Comparison of ENCODE assay signal across 31 cellular contexts in the genomic region with DNA sequence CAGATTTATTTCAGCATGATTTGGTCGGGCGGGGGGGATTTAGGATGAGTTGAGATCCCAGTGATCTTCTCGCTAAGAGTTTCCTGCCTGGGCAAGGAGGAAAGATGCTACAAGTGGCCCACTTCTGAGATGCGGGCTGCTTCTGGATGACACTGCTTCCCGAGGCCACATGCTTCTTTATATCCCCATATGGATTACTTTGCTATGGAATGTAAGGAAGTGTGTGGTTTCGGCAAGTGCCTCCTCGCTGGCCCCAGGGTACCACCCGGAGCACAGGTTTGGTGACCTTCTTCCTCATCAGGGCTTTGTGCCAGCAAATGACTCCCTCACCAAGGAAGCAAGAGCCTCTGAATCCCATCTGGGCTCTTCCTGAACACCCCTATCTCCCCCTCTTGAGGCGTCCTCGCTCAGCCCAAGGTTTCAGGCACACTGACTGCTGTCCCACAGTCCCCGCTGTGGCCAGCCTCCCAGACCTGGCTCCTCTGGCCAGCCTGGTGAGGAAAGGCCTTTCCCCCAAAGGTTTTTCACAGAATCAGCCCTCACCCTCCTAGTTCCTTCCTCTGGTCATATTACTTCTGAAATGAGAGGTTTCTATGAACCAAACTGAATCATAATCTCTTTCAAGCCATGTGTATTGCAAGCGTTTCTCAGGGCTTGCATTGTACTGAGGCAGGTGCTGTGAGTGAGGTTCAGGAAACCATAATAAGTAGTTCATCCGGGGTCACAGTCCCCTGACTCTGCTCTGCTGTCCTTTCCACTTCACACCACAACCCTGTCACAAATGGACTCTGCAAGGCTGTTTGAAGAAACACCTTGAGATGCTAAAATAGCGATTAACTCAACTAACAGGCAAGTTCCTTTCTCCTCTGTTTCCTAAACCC. TPM values are rescaled to one million over a fixed set of nuclear protein-coding genes. Genes with fewer than 3 reads are reported as not detected.
DNase-seq lines count a peak whose midpoint lies in the region; ATAC-seq lines count a peak whose summit lies in the region.
"Had no signal": no experiment of that assay in that cellular context is flagged by ENCODE, and none has a peak within 500 bp of the region (broad histone marks: within the 10 kb centered on the region; RNA-seq: fewer than 3 reads in every experiment).

No MANE protein-coding gene starts in this region.

- H3K4me3 Mint-ChIP-seq in activated CD4-positive, alpha-beta T cell treated with anti-CD3 and anti-CD28 coated beads for 36 hours, result no peak overlapping the region
- peak overlapping the region; percentile 7 for H3K4me3 Mint-ChIP-seq in stimulated activated effector memory CD8-positive, alpha-beta T cell treated with anti-CD3 and anti-CD28 coated beads, Interleukin-12 subunit alpha, Interleukin-12 subunit beta, amount 100 ng/mL, for 72 hours
- H3K4me3 Mint-ChIP-seq: CD4-positive, alpha-beta T cell; stimulated activated naive CD8-positive, alpha-beta T cell treated with anti-CD3 and anti-CD28 coated beads, Interleukin-15, Interleukin-2, amounts not matched to agents 100 ng/mL and 50 ng/mL, for 24 hours; T-helper 1 cell treated with Interleukin-12 subunit alpha and Interleukin-12 subunit beta and Interleukin-4 antibody, amounts not matched to agents 30 μg/mL and 1 μg/mL, for 36 hours had no signal

- CTCF ChIA-PET in activated CD4-positive, alpha-beta T cell treated with anti-CD3 and anti-CD28 coated beads for 36 hours (lab: Charles Lee), result interaction anchor here (0.7 kb wide), 1 partner anchor 81 kb away, joined by 3 read pairs; no protein-coding TSS in a partner anchor

- DNase-seq in activated CD4-positive, alpha-beta T cell treated with anti-CD3 and anti-CD28 coated beads for 36 hours, result no peak
- DNase-seq in activated CD4-positive, alpha-beta T cell treated with anti-CD3 and anti-CD28 coated beads, Interleukin-2, amount 50 U/mL, for 4 hours, result no peak
- DNase-seq in SJCRH30, result no peak
- no peak for DNase-seq in stimulated activated effector memory CD8-positive, alpha-beta T cell treated with anti-CD3 and anti-CD28 coated beads, Interleukin-12 subunit alpha, Interleukin-12 subunit beta, amount 100 ng/mL, for 72 hours (ENCODE audit: low spot score in 2 of 2)
- DNase-seq in DMS79 (lab: John Stamatoyannopoulos, UW), result no peak
- DNase-seq: 8988T; activated CD4-positive, alpha-beta T cell treated with anti-CD3 and anti-CD28 coated beads for 4 hours; activated naive CD4-positive, alpha-beta T cell treated with anti-CD3 and anti-CD28 coated beads, Interleukin-2, amount 50 U/mL, for 16 hours; caudate nucleus; CD4-positive, alpha-beta T cell; dermis blood vessel endothelial cell; DMS 273 treated with DMSO at 0.1 percent for 48 hours; KG1; left ventricle myocardium superior; midbrain; NCI-H1436; NCI-H510A; stimulated activated CD4-positive, alpha-beta T cell treated with anti-CD3 and anti-CD28 coated beads, Interleukin-12 subunit alpha, Interleukin-12 subunit beta, amount 100 ng/mL, for 4 hours; stimulated activated CD4-positive, alpha-beta T cell treated with anti-CD3 and anti-CD28 coated beads, Interleukin-4, amount 100 ng/mL, for 24 hours; thyroid gland had no signal

- no peaks in the 10 kb centered on the region for H3K9me3 Mint-ChIP-seq in activated CD4-positive, alpha-beta T cell treated with anti-CD3 and anti-CD28 coated beads for 36 hours (ENCODE audit: low read depth)
- no peaks in the 10 kb centered on the region for H3K9me3 Mint-ChIP-seq in stimulated activated effector memory CD8-positive, alpha-beta T cell treated with anti-CD3 and anti-CD28 coated beads, Interleukin-12 subunit alpha, Interleukin-12 subunit beta, amount 100 ng/mL, for 72 hours
- H3K9me3 Mint-ChIP-seq: CD4-positive, alpha-beta T cell; stimulated activated naive CD8-positive, alpha-beta T cell treated with anti-CD3 and anti-CD28 coated beads, Interleukin-15, Interleukin-2, amounts not matched to agents 100 ng/mL and 50 ng/mL, for 24 hours; T-helper 1 cell treated with Interleukin-12 subunit alpha and Interleukin-12 subunit beta and Interleukin-4 antibody, amounts not matched to agents 30 μg/mL and 1 μg/mL, for 36 hours had no signal

- H3K36me3 ChIP-seq in SJCRH30, result peaks cover 75% of the 10 kb centered on the region
- H3K36me3 ChIP-seq: ascending aorta, pancreas, thyroid gland had no signal

- peak; percentile 82 for ATAC-seq in activated CD4-positive, alpha-beta T cell treated with anti-CD3 and anti-CD28 coated beads for 36 hours
- ATAC-seq in HG02870 (IDR thresholded peaks at IDR 0.05; ENCODE audit: unreplicated experiment) (peak; percentile 79), HG02798 (IDR thresholded peaks at IDR 0.05; ENCODE audit: poor library complexity, unreplicated experiment) (no peak), GM19467 (IDR thresholded peaks at IDR 0.05; ENCODE audit: unreplicated experiment) (no peak)
- ATAC-seq in stimulated activated effector memory CD8-positive, alpha-beta T cell treated with anti-CD3 and anti-CD28 coated beads, Interleukin-12 subunit alpha, Interleukin-12 subunit beta, amount 100 ng/mL, for 72 hours, result peak; percentile 92
- ATAC-seq: HCT116, left ventricle myocardium superior, pancreas, right cardiac atrium had no signal

- no peaks in the 10 kb centered on the region for H3K27me3 ChIP-seq in SJCRH30
- H3K27me3 ChIP-seq: ascending aorta, pancreas, thyroid gland had no signal

- intact Hi-C loops in activated CD4-positive, alpha-beta T cell treated with anti-CD3 and anti-CD28 coated beads for 36 hours (cut with DNase I, micrococcal nuclease), result no loop called here

- peak overlapping the region; percentile 17 for H3K27ac Mint-ChIP-seq in activated CD4-positive, alpha-beta T cell treated with anti-CD3 and anti-CD28 coated beads for 36 hours
- H3K27ac Mint-ChIP-seq in stimulated activated effector memory CD8-positive, alpha-beta T cell treated with anti-CD3 and anti-CD28 coated beads, Interleukin-12 subunit alpha, Interleukin-12 subunit beta, amount 100 ng/mL, for 72 hours, result peak overlapping the region; percentile 69
- H3K27ac Mint-ChIP-seq: CD4-positive, alpha-beta T cell; stimulated activated naive CD8-positive, alpha-beta T cell treated with anti-CD3 and anti-CD28 coated beads, Interleukin-15, Interleukin-2, amounts not matched to agents 100 ng/mL and 50 ng/mL, for 24 hours; T-helper 1 cell treated with Interleukin-12 subunit alpha and Interleukin-12 subunit beta and Interleukin-4 antibody, amounts not matched to agents 30 μg/mL and 1 μg/mL, for 36 hours had no signal

- POLR2A ChIA-PET in activated CD4-positive, alpha-beta T cell treated with anti-CD3 and anti-CD28 coated beads for 36 hours (lab: Charles Lee), result no interaction called here

- peak overlapping the region; percentile 87 for H3K27ac ChIP-seq in SJCRH30
- H3K27ac ChIP-seq: ascending aorta, pancreas, thyroid gland had no signal

- H3K36me3 Mint-ChIP-seq in activated CD4-positive, alpha-beta T cell treated with anti-CD3 and anti-CD28 coated beads for 36 hours (ENCODE audit: low read depth), result no peaks in the 10 kb centered on the region
- H3K36me3 Mint-ChIP-seq in stimulated activated effector memory CD8-positive, alpha-beta T cell treated with anti-CD3 and anti-CD28 coated beads, Interleukin-12 subunit alpha, Interleukin-12 subunit beta, amount 100 ng/mL, for 72 hours, result no peaks in the 10 kb centered on the region

- H3K4me1 Mint-ChIP-seq in activated CD4-positive, alpha-beta T cell treated with anti-CD3 and anti-CD28 coated beads for 36 hours, result peaks cover 11% of the 10 kb centered on the region
- peaks cover 21% of the 10 kb centered on the region for H3K4me1 Mint-ChIP-seq in stimulated activated effector memory CD8-positive, alpha-beta T cell treated with anti-CD3 and anti-CD28 coated beads, Interleukin-12 subunit alpha, Interleukin-12 subunit beta, amount 100 ng/mL, for 72 hours

- no peak overlapping the region for H3K4me3 ChIP-seq in SJCRH30
- H3K4me3 ChIP-seq: ascending aorta, pancreas, thyroid gland had no signal

- peaks cover 36% of the 10 kb centered on the region for H3K27me3 Mint-ChIP-seq in activated CD4-positive, alpha-beta T cell treated with anti-CD3 and anti-CD28 coated beads for 36 hours

- no peaks in the 10 kb centered on the region for H3K9me3 ChIP-seq in SJCRH30 (replicated peaks)
- H3K9me3 ChIP-seq: ascending aorta, pancreas, thyroid gland had no signal

- H3K4me1 ChIP-seq in SJCRH30, result peaks cover 52% of the 10 kb centered on the region

RNA-seq across cellular contexts. Expression of gene IL17A, which starts 41.7 kb away (rescaled TPM):
- total RNA-seq in activated CD4-positive, alpha-beta T cell treated with anti-CD3 and anti-CD28 coated beads for 36 hours, result 10 to 100 TPM in 1 of 2 experiments, 1 to 10 TPM in 1; 9.1 to 11.9 TPM
- total RNA-seq in SJCRH30 (2014; rRNA removed; shearing (Covaris generic)), result not detected in 2 replicates
- total RNA-seq: ascending aorta, dermis blood vessel endothelial cell, G401, left ventricle myocardium superior, pancreas, right cardiac atrium, SK-MEL-5, thyroid gland had no signal

RNA-seq across cellular contexts. Expression of gene PKHD1, which starts 57.0 kb away (rescaled TPM):
- total RNA-seq in activated CD4-positive, alpha-beta T cell treated with anti-CD3 and anti-CD28 coated beads for 36 hours, result under 1 TPM; 0.02 to 0.04 TPM
- 0.53 and 0.71 TPM in 2 replicates for total RNA-seq in SJCRH30 (2014; rRNA removed; shearing (Covaris generic))
- total RNA-seq: ascending aorta, G401, left ventricle myocardium superior had no signal

Comparison
In these comparisons a context has a peak if more than half of its experiments do, and no peak if none do; other contexts are left out.
1. ATAC-seq: peak in activated CD4-positive, alpha-beta T cell treated with anti-CD3 and anti-CD28 coated beads for 36 hours (single experiment), HG02870 (single experiment) and stimulated activated effector memory CD8-positive, alpha-beta T cell treated with anti-CD3 and anti-CD28 coated beads, Interleukin-12 subunit alpha, Interleukin-12 subunit beta, amount 100 ng/mL, for 72 hours (single experiment); none in HG02798 (single experiment) and GM19467 (single experiment).
2. RNA of gene IL17A, which starts 41.7 kb away (total RNA-seq): 9.1 to 11.9 TPM in activated CD4-positive, alpha-beta T cell treated with anti-CD3 and anti-CD28 coated beads for 36 hours; not detected in SJCRH30; every median in the first group is over 10 times any median in the second.